18 cellular contexts compared by ENCODE assay signal in genomic region chr6:5103250-5103649, GRCh38. TPM values are rescaled to one million over a fixed set of nuclear protein-coding genes. Genes with fewer than 3 reads are reported as not detected.
"Had no signal": no experiment of that assay in that cellular context is flagged by ENCODE, and none has a peak within 500 bp of the region (broad histone marks: within the 10 kb centered on the region; RNA-seq: fewer than 3 reads in every experiment).

No MANE protein-coding gene starts in this region.

- H3K4me1 Mint-ChIP-seq: activated naive CD8-positive, alpha-beta T cell treated with anti-CD3 and anti-CD28 coated beads, Interleukin-2, amount 50 U/mL, for 24 hours; natural killer cell; stimulated activated memory B cell treated with anti-CD40 and anti-IgM and Interleukin-4, amounts not matched to agents 10 μg/mL and 1 μg/mL and 100 μg/mL, for 72 hours had no signal

- H3K4me3 Mint-ChIP-seq: activated CD8-positive, alpha-beta T cell treated with anti-CD3 and anti-CD28 coated beads for 36 hours; activated naive CD4-positive, alpha-beta T cell treated with anti-CD3 and anti-CD28 coated beads for 36 hours; activated naive CD8-positive, alpha-beta T cell treated with anti-CD3 and anti-CD28 coated beads, Interleukin-2, amount 50 U/mL, for 24 hours; activated T-cell treated with anti-CD3 and anti-CD28 coated beads, Interleukin-2, amount 50 U/mL, for 24 hours; natural killer cell; stimulated activated memory B cell treated with anti-CD40 and anti-IgM and Interleukin-4, amounts not matched to agents 10 μg/mL and 1 μg/mL and 100 μg/mL, for 72 hours; T-helper 17 cell had no signal

- H3K9me3 Mint-ChIP-seq: activated CD8-positive, alpha-beta T cell treated with anti-CD3 and anti-CD28 coated beads for 36 hours; activated naive CD4-positive, alpha-beta T cell treated with anti-CD3 and anti-CD28 coated beads for 36 hours; activated T-cell treated with anti-CD3 and anti-CD28 coated beads, Interleukin-2, amount 50 U/mL, for 24 hours; activated T-helper 2 cell treated with anti-CD3 and anti-CD28 coated beads, Interferon-gamma antibody, Interleukin-2, Interleukin-4, amounts not matched to agents 10 μg/mL and 5 μg/mL and 100 μg/mL, durations not matched to agents 14 hours and 24 hours and 36 hours; natural killer cell; stimulated activated memory B cell treated with anti-CD40 and anti-IgM and Interleukin-4, amounts not matched to agents 10 μg/mL and 1 μg/mL and 100 μg/mL, for 72 hours had no signal

- H3K9me3 ChIP-seq: pancreas, right lobe of liver, spleen had no signal

- H3K27ac Mint-ChIP-seq: activated CD8-positive, alpha-beta T cell treated with anti-CD3 and anti-CD28 coated beads for 36 hours; activated naive CD4-positive, alpha-beta T cell treated with anti-CD3 and anti-CD28 coated beads for 36 hours; activated naive CD8-positive, alpha-beta T cell treated with anti-CD3 and anti-CD28 coated beads, Interleukin-2, amount 50 U/mL, for 24 hours; activated T-cell treated with anti-CD3 and anti-CD28 coated beads, Interleukin-2, amount 50 U/mL, for 24 hours; activated T-helper 2 cell treated with anti-CD3 and anti-CD28 coated beads, Interferon-gamma antibody, Interleukin-2, Interleukin-4, amounts not matched to agents 10 μg/mL and 5 μg/mL and 100 μg/mL, durations not matched to agents 14 hours and 24 hours and 36 hours; natural killer cell; stimulated activated memory B cell treated with anti-CD40 and anti-IgM and Interleukin-4, amounts not matched to agents 10 μg/mL and 1 μg/mL and 100 μg/mL, for 72 hours; T-helper 17 cell had no signal

- H3K4me3 ChIP-seq: pancreas, right lobe of liver, spleen had no signal

- FAIRE-seq: bronchial epithelial cell, pancreas had no signal

- DNase-seq: activated CD4-positive, alpha-beta T cell treated with anti-CD3 and anti-CD28 coated beads for 48 hours; activated CD4-positive, CD25-positive, alpha-beta regulatory T cell; activated CD8-positive, alpha-beta T cell treated with anti-CD3 and anti-CD28 coated beads for 36 hours; activated naive CD4-positive, alpha-beta T cell treated with anti-CD3 and anti-CD28 coated beads for 36 hours; activated naive CD8-positive, alpha-beta T cell treated with anti-CD3 and anti-CD28 coated beads, Interleukin-2, amount 50 U/mL, for 24 hours; activated T-cell treated with anti-CD3 and anti-CD28 coated beads, Interleukin-2, amount 50 U/mL, for 24 hours; aorta; effector CD4-positive, alpha-beta T cell; mesenchymal stem cell; natural killer cell; pancreas; right lobe of liver; spleen; stimulated activated CD4-positive, alpha-beta T cell treated with anti-CD3 and anti-CD28 coated beads, Interleukin-4, amount 100 ng/mL, for 4 hours; T-helper 17 cell had no signal

- H3K27me3 Mint-ChIP-seq: activated CD8-positive, alpha-beta T cell treated with anti-CD3 and anti-CD28 coated beads for 36 hours; activated naive CD8-positive, alpha-beta T cell treated with anti-CD3 and anti-CD28 coated beads, Interleukin-2, amount 50 U/mL, for 24 hours; activated T-cell treated with anti-CD3 and anti-CD28 coated beads, Interleukin-2, amount 50 U/mL, for 24 hours; stimulated activated memory B cell treated with anti-CD40 and anti-IgM and Interleukin-4, amounts not matched to agents 10 μg/mL and 1 μg/mL and 100 μg/mL, for 72 hours; T-helper 17 cell had no signal

- H3K4me1 ChIP-seq: pancreas, right lobe of liver, spleen had no signal

- H3K27me3 ChIP-seq: pancreas, right lobe of liver, spleen had no signal

- H3K27ac ChIP-seq: pancreas, right lobe of liver, spleen had no signal

- H3K36me3 Mint-ChIP-seq: natural killer cell had no signal

- H3K36me3 ChIP-seq: pancreas, right lobe of liver had no signal

- ATAC-seq: activated CD8-positive, alpha-beta T cell treated with anti-CD3 and anti-CD28 coated beads for 36 hours; activated naive CD8-positive, alpha-beta T cell treated with anti-CD3 and anti-CD28 coated beads, Interleukin-2, amount 50 U/mL, for 24 hours; natural killer cell; pancreas; right lobe of liver; stimulated activated memory B cell treated with anti-CD40 and anti-IgM and Interleukin-4, amounts not matched to agents 10 μg/mL and 1 μg/mL and 100 μg/mL, for 72 hours; T-helper 17 cell had no signal

RNA-seq across cellular contexts. Expression of gene PPP1R3G, which starts 18.1 kb away (rescaled TPM):
- total RNA-seq: activated naive CD4-positive, alpha-beta T cell treated with anti-CD3 and anti-CD28 coated beads for 36 hours; T-helper 17 cell had no signal
